Comparison of ENCODE assay signal across 9 cellular contexts in genomic region chr17:81090361-81091133, GRCh38. TPM values are rescaled to one million over a fixed set of nuclear protein-coding genes. Genes with fewer than 3 reads are reported as not detected.
DNase-seq lines count a peak whose midpoint lies in the region; ATAC-seq, FAIRE-seq and TF ChIP-seq lines count a peak whose summit lies in the region.
"Had no signal": no experiment of that assay in that cellular context is flagged by ENCODE, and none has a peak within 500 bp of the region (broad histone marks: within the 10 kb centered on the region; RNA-seq: fewer than 3 reads in every experiment).

No MANE protein-coding gene starts in this region.

- H3K79me2 ChIP-seq in astrocyte (ENCODE audit: insufficient read depth, low read length), result no peaks in the 10 kb centered on the region

- FAIRE-seq in astrocyte (lab: Jason Lieb, UNC), result no peak

- no peak overlapping the region for H3K27ac ChIP-seq in astrocyte (ENCODE audit: low read depth, low read length)
- H3K27ac ChIP-seq: thoracic aorta had no signal

- no peak overlapping the region for H2AFZ ChIP-seq in astrocyte (ENCODE audit: low read depth, low read length)

- H3K27ac Mint-ChIP-seq in astrocyte (ENCODE audit: unreplicated experiment), result peak overlapping the region; percentile 84

- peaks cover 11% of the 10 kb centered on the region for H3K4me1 Mint-ChIP-seq in astrocyte (ENCODE audit: low read depth, unreplicated experiment)

- H3K36me3 ChIP-seq in astrocyte (ENCODE audit: insufficient read depth, low read length) (peaks cover 6% of the 10 kb centered on the region), mucosa of descending colon (ENCODE audit: low read depth) (no peaks in the 10 kb centered on the region)

- H3K9me3 ChIP-seq in astrocyte (ENCODE audit: insufficient read depth, low read depth, low read length) (no peaks in the 10 kb centered on the region), mucosa of descending colon (no peaks in the 10 kb centered on the region)
- H3K9me3 ChIP-seq: thoracic aorta had no signal

- intact Hi-C loops in mucosa of descending colon (cut with DNase I, micrococcal nuclease), result no loop called here

- ATAC-seq in mucosa of descending colon, result peak; percentile 68
- ATAC-seq in HG02970 (IDR thresholded peaks at IDR 0.05; ENCODE audit: low FRiP score, unreplicated experiment), result no peak
- ATAC-seq in HG03175 (IDR thresholded peaks at IDR 0.05; ENCODE audit: unreplicated experiment), result no peak
- no peak for ATAC-seq in GM21825 (IDR thresholded peaks at IDR 0.05; ENCODE audit: unreplicated experiment)

- H3K9me3 Mint-ChIP-seq in astrocyte (ENCODE audit: unreplicated experiment), result no peaks in the 10 kb centered on the region

- no peak overlapping the region for H3K4me3 Mint-ChIP-seq in astrocyte (ENCODE audit: unreplicated experiment)

- H3K36me3 Mint-ChIP-seq in astrocyte (ENCODE audit: low read depth, unreplicated experiment), result peaks cover 7% of the 10 kb centered on the region

- H3K4me3 ChIP-seq in astrocyte (ENCODE audit: insufficient read depth, low read depth, low read length) (no peak overlapping the region), mucosa of descending colon (no peak overlapping the region)
- H3K4me3 ChIP-seq: thoracic aorta had no signal

- no peak for TF ChIP-seq CTCF in astrocyte (IDR thresholded peaks at IDR 0.05; ENCODE audit: insufficient read depth, low read depth, low read length)
- TF ChIP-seq CTCF in mucosa of descending colon (IDR thresholded peaks at IDR 0.05), result no peak

- peaks cover 17% of the 10 kb centered on the region for H3K4me1 ChIP-seq in astrocyte (ENCODE audit: insufficient read depth, low read length)
- peaks cover 16% of the 10 kb centered on the region for H3K4me1 ChIP-seq in mucosa of descending colon (ENCODE audit: low read depth)

- no peak overlapping the region for H3K4me2 ChIP-seq in astrocyte (ENCODE audit: low read length)

- H3K27me3 ChIP-seq in astrocyte (ENCODE audit: insufficient read depth, low read length), result no peaks in the 10 kb centered on the region

- DNase-seq in COLO668 (lab: John Stamatoyannopoulos, UW; ENCODE audit: unreplicated experiment) (peak; percentile 6), NCI-H226 (peak; percentile 29), astrocyte (ENCODE audit: low read depth) (no peak), mucosa of descending colon (peak; percentile 66 to 85 (median 71)), NCI-H446 treated with DMSO at 0.1 percent for 48 hours (lab: John Stamatoyannopoulos, UW) (no peak)

- peaks cover 30% of the 10 kb centered on the region for H4K20me1 ChIP-seq in astrocyte (ENCODE audit: insufficient read depth, low read length)

- no peaks in the 10 kb centered on the region for H3K27me3 Mint-ChIP-seq in astrocyte (ENCODE audit: low read depth, unreplicated experiment)

- H3K9ac ChIP-seq in astrocyte (ENCODE audit: low read length), result no peak overlapping the region

RNA-seq across cellular contexts. Expression of gene BAIAP2, which starts 55.6 kb away (rescaled TPM):
- total RNA-seq in astrocyte (43.3 and 51.4 TPM in 2 replicates), mucosa of descending colon (10 to 100 TPM; 11.6 to 76.7 (median 19.4) TPM)

Comparison
In these comparisons a context has a peak if more than half of its experiments do, and no peak if none do; other contexts are left out.
1. DNase-seq: peak in COLO668 (single experiment), NCI-H226 (single experiment) and mucosa of descending colon (3 of 3); none in astrocyte (single experiment) and NCI-H446 treated with DMSO at 0.1 percent for 48 hours (single experiment).